8 cellular contexts compared by ENCODE assay signal in genomic region chr17:79009397-79010303, GRCh38. TPM values are rescaled to one million over a fixed set of nuclear protein-coding genes. Genes with fewer than 3 reads are reported as not detected.
DNase-seq lines count a peak whose midpoint lies in the region; ATAC-seq, FAIRE-seq and TF ChIP-seq lines count a peak whose summit lies in the region.

TSS of gene CANT1 (minus strand) at chr17:79009764. CDS start at chr17:78997622, 12,142 bp downstream.

- H3K27me3 Mint-ChIP-seq in chondrocyte (ENCODE audit: low read depth), result no peaks in the 10 kb centered on the region

- TF ChIP-seq EP300 in A549 (IDR thresholded peaks at IDR 0.05), result no peak

- TF ChIP-seq POLR2A in A549 (IDR thresholded peaks at IDR 0.05; ENCODE audit: low read length), result peak; percentile 65

- peak within 1 kb of the TSS; percentile 98 for H3K4me3 ChIP-seq in A549

- DNase-seq in A549 (ENCODE audit: low read depth in 1 of 2, low spot score in 1 of 2) (peak; percentile 87 to 95), NCI-H2227 treated with DMSO at 0.1 percent for 48 hours (lab: John Stamatoyannopoulos, UW) (peak; percentile 75), chondrocyte (ENCODE audit: low spot score) (peak; percentile 93), kidney tubule cell (ENCODE audit: low spot score) (peak; percentile 85)
- DNase-seq in activated CD4-positive, alpha-beta T cell treated with anti-CD3 and anti-CD28 coated beads for 1 hour, result peak; percentile 73
- peak; percentile 49 to 72 (median 64) for DNase-seq in stimulated activated CD4-positive, alpha-beta T cell treated with anti-CD3 and anti-CD28 coated beads, Interleukin-1b, Interleukin-23, amount 100 ng/mL, for 24 hours (ENCODE audit: low read depth in 4 of 4, low spot score in 1 of 4)

- CTCF ChIA-PET in A549 (lab: Yijun Ruan, JAX), result interaction anchor here (0.6 to 14.8 kb wide), 12 partner anchors 8 to 1147 kb away, joined by 3 to 376 read pairs (median 4); no protein-coding TSS in a partner anchor

- peaks cover 31% of the 10 kb centered on the region for H3K4me1 ChIP-seq in A549

- POLR2A ChIA-PET in A549 (lab: Yijun Ruan, JAX), result interaction anchor here (0.6 to 1.3 kb wide), 10 partner anchors 11 to 629 kb away, joined by 3 to 7 read pairs (median 3); partner anchors contain the start of gene USP36

- peak within 1 kb of the TSS; percentile 94 for H3K4me2 ChIP-seq in A549

- peak; percentile 86 to 97 for ATAC-seq in A549
- ATAC-seq in GM18511 (IDR thresholded peaks at IDR 0.05; ENCODE audit: unreplicated experiment), result peak; percentile 90
- peak; percentile 81 for ATAC-seq in HG03039 (IDR thresholded peaks at IDR 0.05; ENCODE audit: unreplicated experiment)

- H3K9me3 ChIP-seq in A549, result peaks cover 8% of the 10 kb centered on the region; the same call in 1 of the 3 replicates

- peaks cover 4% of the 10 kb centered on the region for H3K9me3 Mint-ChIP-seq in chondrocyte (ENCODE audit: low read depth)

- H3K4me1 Mint-ChIP-seq in chondrocyte (ENCODE audit: low read depth), result peaks cover 34% of the 10 kb centered on the region

- peak within 1 kb of the TSS; percentile 84 for H3K4me3 Mint-ChIP-seq in chondrocyte (ENCODE audit: unreplicated experiment)

- no peak for FAIRE-seq in A549 (lab: Jason Lieb, UNC)

- peaks cover 2% of the 10 kb centered on the region for H3K36me3 Mint-ChIP-seq in chondrocyte (ENCODE audit: low read depth)

- peak within 1 kb of the TSS; percentile 98 to 99 for H3K27ac ChIP-seq in A549

- WGBS in A549 (ENCODE audit: missing lambda C conversion rate), result 5% methylated on average over 53 of the region's 73 CpGs

- peak within 1 kb of the TSS; percentile 88 for H3K27ac Mint-ChIP-seq in chondrocyte (ENCODE audit: unreplicated experiment)

- TF ChIP-seq CTCF in A549 (IDR thresholded peaks at IDR 0.05), result no peak
- no peak for TF ChIP-seq CTCF in chondrocyte (IDR thresholded peaks at IDR 0.05)

- no peak for TF ChIP-seq RAD21 in A549 (conservative IDR thresholded peaks at IDR 0.05 in 1 of 2, IDR thresholded peaks at IDR 0.05 in 1 of 2)

TF ChIP-seq in A549, 52 proteins besides CTCF, POLR2A, EP300 and RAD21 (continues in another document):
- TF ChIP-seq ELK1 (IDR thresholded peaks at IDR 0.05; ENCODE audit: low read depth, low read length) (no peak), ZSCAN20 (CRISPR knock-in tag; IDR thresholded peaks at IDR 0.05) (no peak), JUN (IDR thresholded peaks at IDR 0.05) (peak; percentile 57 to 79; a peak in 4 of 5 replicates), CHD4 (IDR thresholded peaks at IDR 0.05; ENCODE audit: borderline replicate concordance) (no peak), PHF8 (IDR thresholded peaks at IDR 0.05; ENCODE audit: borderline replicate concordance, low read depth) (peak; percentile 50), ESRRA (IDR thresholded peaks at IDR 0.05; ENCODE audit: borderline replicate concordance, low read length) (no peak), REST (IDR thresholded peaks at IDR 0.05) (no peak), HEYL (CRISPR knock-in tag; IDR thresholded peaks at IDR 0.05) (no peak), HOXA7 (CRISPR knock-in tag; IDR thresholded peaks at IDR 0.05) (no peak), FOSL2 (IDR thresholded peaks at IDR 0.05) (no peak), FOSL2 (CRISPR knock-in tag; IDR thresholded peaks at IDR 0.05) (no peak), SMC3 (IDR thresholded peaks at IDR 0.05) (no peak), CEBPB (IDR thresholded peaks at IDR 0.05) (no peak), EHF (CRISPR knock-in tag; IDR thresholded peaks at IDR 0.05) (no peak), KDM1A (IDR thresholded peaks at IDR 0.05; ENCODE audit: low read depth) (no peak), ZFP36 (IDR thresholded peaks at IDR 0.05; ENCODE audit: borderline replicate concordance, partially characterized antibody) (no peak), NR3C1 (IDR thresholded peaks at IDR 0.05) (no peak), ZC3H11A (IDR thresholded peaks at IDR 0.05) (no peak), BHLHE40 (IDR thresholded peaks at IDR 0.05; ENCODE audit: low read depth, low read length) (no peak), GATA3 (IDR thresholded peaks at IDR 0.05; ENCODE audit: borderline replicate concordance) (no peak), KDM5A (IDR thresholded peaks at IDR 0.05) (no peak), CBX8 (IDR thresholded peaks at IDR 0.05) (no peak), BCL3 (IDR thresholded peaks at IDR 0.05) (peak; percentile 91), JUNB (IDR thresholded peaks at IDR 0.05) (no peak), TP53 (CRISPR knock-in tag; IDR thresholded peaks at IDR 0.05) (no peak), HMGXB4 (CRISPR knock-in tag; IDR thresholded peaks at IDR 0.05; ENCODE audit: borderline replicate concordance) (no peak), E2F6 (IDR thresholded peaks at IDR 0.05; ENCODE audit: borderline replicate concordance, low read depth) (peak; percentile 48; the same call in 1 of the 2 replicates), MAFK (IDR thresholded peaks at IDR 0.05; ENCODE audit: partially characterized antibody) (no peak)

RNA-seq across cellular contexts. Expression of gene CANT1, which starts in this region (rescaled TPM):
- polyA plus RNA-seq in A549 (2011; rRNA removed), result 65.5 and 70.0 TPM in 2 replicates
- polyA plus RNA-seq in A549 (2012; cell fraction: cytosol; rRNA removed), result 73.1 and 91.1 TPM in 2 replicates
- 73.9 and 106 TPM in 2 replicates for polyA plus RNA-seq in A549 (2012; cell fraction: nucleus; rRNA removed)
- 63.4 to 67.6 TPM (median 66.8 TPM) in 3 replicates for polyA plus RNA-seq in A549 (2017; fragmentation: RNase III; extraction: RNeasy Plus Mini Kit Qiagen cat#74134 plus additional on column Dnase treatment)
- 66.6 and 67.2 TPM in 2 replicates for polyA minus RNA-seq in A549 (2011; rRNA and poly(A)+ RNA removed)
- total RNA-seq in chondrocyte, result 37.3 to 50.5 TPM (median 47.9 TPM) in 3 replicates

Comparison
In these comparisons a context has a peak if more than half of its experiments do, and no peak if none do; other contexts are left out.
1. Peak in every context shown above with its lines: DNase-seq, ATAC-seq, H3K4me3 ChIP-seq and H3K27ac ChIP-seq.